ENCODE assay signal across 2 cellular contexts in genomic region chr19:35041548-35042055, GRCh38.
TF ChIP-seq lines count a peak whose summit lies in the region.

Gene HPN, plus strand, starts transcription at chr19:35041721. Its CDS starts 786 bp downstream, at chr19:35042507.

TF ChIP-seq in GM12878, 131 proteins besides CTCF, POLR2A, EP300 and RAD21 (continued from another document):
- no peak for TF ChIP-seq ZBTB40 (IDR thresholded peaks at IDR 0.05; ENCODE audit: borderline replicate concordance)
TF ChIP-seq in GM12878: peak in this region for 0.

TF ChIP-seq in HepG2, 621 proteins besides CTCF, POLR2A, EP300 and RAD21 (continued from another document and continues in another):
- TF ChIP-seq TFAP4 (IDR thresholded peaks at IDR 0.05; ENCODE audit: borderline replicate concordance, low read depth) (peak; percentile 40; the same call in 1 of the 2 replicates), ZFAT (CRISPR knock-in tag; conservative IDR thresholded peaks at IDR 0.05) (no peak), ARID3A (IDR thresholded peaks at IDR 0.05; ENCODE audit: low read depth, low read length) (no peak), POLR2G (IDR thresholded peaks at IDR 0.05; ENCODE audit: low read depth, low read length) (peak; percentile 76; the same call in 1 of the 2 replicates), ZNF784 (CRISPR knock-in tag; IDR thresholded peaks at IDR 0.05; ENCODE audit: borderline replicate concordance) (no peak), ZFX (CRISPR knock-in tag; IDR thresholded peaks at IDR 0.05; ENCODE audit: low read depth) (peak; percentile 84), ZFP36L1 (CRISPR knock-in tag; IDR thresholded peaks at IDR 0.05) (no peak), ZNF253 (CRISPR knock-in tag; IDR thresholded peaks at IDR 0.05; ENCODE audit: borderline replicate concordance) (0 out of 2 replicates have a peak, but pooled peaks have one; percentile 27), FUBP1 (CRISPR knock-in tag; IDR thresholded peaks at IDR 0.05; ENCODE audit: borderline replicate concordance) (no peak), NRL (CRISPR knock-in tag; IDR thresholded peaks at IDR 0.05; ENCODE audit: borderline replicate concordance) (no peak), HOXA7 (CRISPR knock-in tag; IDR thresholded peaks at IDR 0.05) (no peak), ZNF512 (CRISPR knock-in tag; IDR thresholded peaks at IDR 0.05) (no peak), CEBPG (CRISPR knock-in tag; IDR thresholded peaks at IDR 0.05) (0 out of 2 replicates have a peak, but pooled peaks have one; percentile 7), YEATS4 (CRISPR knock-in tag; IDR thresholded peaks at IDR 0.05; ENCODE audit: borderline replicate concordance) (0 out of 2 replicates have a peak, but pooled peaks have one; percentile 18), ZNF33A (CRISPR knock-in tag; IDR thresholded peaks at IDR 0.05; ENCODE audit: borderline replicate concordance) (no peak), ZNF333 (CRISPR knock-in tag; IDR thresholded peaks at IDR 0.05; ENCODE audit: borderline replicate concordance) (peak; percentile 29; the same call in 1 of the 2 replicates), CAMTA2 (CRISPR knock-in tag; IDR thresholded peaks at IDR 0.05; ENCODE audit: borderline replicate concordance) (0 out of 2 replicates have a peak, but pooled peaks have one; percentile 36), ATF7 (IDR thresholded peaks at IDR 0.05) (no peak), ATF7 (CRISPR knock-in tag; IDR thresholded peaks at IDR 0.05) (no peak; the same call in 1 of the 2 replicates), MAX (IDR thresholded peaks at IDR 0.05) (peak; percentile 67; the same call in 1 of the 2 replicates), POLR2AphosphoS5 (IDR thresholded peaks at IDR 0.05; ENCODE audit: low read depth, low read length) (peak; percentile 68), DR1 (CRISPR knock-in tag; IDR thresholded peaks at IDR 0.05) (no peak), ARNT2 (CRISPR knock-in tag; IDR thresholded peaks at IDR 0.05; ENCODE audit: low read depth) (no peak), HOXA3 (CRISPR knock-in tag; IDR thresholded peaks at IDR 0.05) (no peak), ZBTB7B (CRISPR knock-in tag; IDR thresholded peaks at IDR 0.05) (0 out of 2 replicates have a peak, but pooled peaks have one; percentile 1), ZNF343 (CRISPR knock-in tag; IDR thresholded peaks at IDR 0.05) (0 out of 2 replicates have a peak, but pooled peaks have one; percentile 16), TAF1 (CRISPR knock-in tag; IDR thresholded peaks at IDR 0.05) (peak; percentile 38; the same call in 1 of the 2 replicates), NONO (IDR thresholded peaks at IDR 0.05) (no peak), NONO (CRISPR knock-in tag; conservative IDR thresholded peaks at IDR 0.05) (0 out of 2 replicates have a peak, but pooled peaks have one; percentile 3), ZNF234 (CRISPR knock-in tag; conservative IDR thresholded peaks at IDR 0.05) (0 out of 2 replicates have a peak, but pooled peaks have one; percentile 24), PHF5A (CRISPR knock-in tag; IDR thresholded peaks at IDR 0.05; ENCODE audit: low read depth, unreplicated experiment) (no peak), ZC3H4 (CRISPR knock-in tag; IDR thresholded peaks at IDR 0.05; ENCODE audit: borderline replicate concordance) (0 out of 2 replicates have a peak, but pooled peaks have one; percentile 19), DZIP1 (CRISPR knock-in tag; IDR thresholded peaks at IDR 0.05) (0 out of 2 replicates have a peak, but pooled peaks have one; percentile 17), ZC3H13 (CRISPR knock-in tag; IDR thresholded peaks at IDR 0.05) (0 out of 2 replicates have a peak, but pooled peaks have one; percentile 64), NR2F6 (IDR thresholded peaks at IDR 0.05) (no peak), NR2F6 (CRISPR knock-in tag; IDR thresholded peaks at IDR 0.05) (0 out of 2 replicates have a peak, but pooled peaks have one; percentile 23), RFXANK (CRISPR knock-in tag; IDR thresholded peaks at IDR 0.05) (no peak), ZNF816 (CRISPR knock-in tag; IDR thresholded peaks at IDR 0.05; ENCODE audit: borderline replicate concordance) (0 out of 2 replicates have a peak, but pooled peaks have one; percentile 45), NR2C2 (CRISPR knock-in tag; IDR thresholded peaks at IDR 0.05; ENCODE audit: borderline replicate concordance) (no peak), HOXD1 (CRISPR knock-in tag; IDR thresholded peaks at IDR 0.05) (peak; percentile 38; the same call in 1 of the 2 replicates), ZNF883 (CRISPR knock-in tag; IDR thresholded peaks at IDR 0.05; ENCODE audit: not compliant biosample characterization) (no peak), ZNF383 (CRISPR knock-in tag; IDR thresholded peaks at IDR 0.05; ENCODE audit: borderline replicate concordance) (no peak), HINFP (CRISPR knock-in tag; IDR thresholded peaks at IDR 0.05; ENCODE audit: low read depth) (0 out of 2 replicates have a peak, but pooled peaks have one; percentile 2), SALL1 (CRISPR knock-in tag; IDR thresholded peaks at IDR 0.05) (0 out of 2 replicates have a peak, but pooled peaks have one; percentile 5), RNF219 (CRISPR knock-in tag; IDR thresholded peaks at IDR 0.05) (no peak), SKIL (CRISPR knock-in tag; IDR thresholded peaks at IDR 0.05; ENCODE audit: borderline replicate concordance) (peak; percentile 41; the same call in 1 of the 2 replicates), ZNF546 (CRISPR knock-in tag; conservative IDR thresholded peaks at IDR 0.05) (0 out of 2 replicates have a peak, but pooled peaks have one; percentile 22), ZFY (CRISPR knock-in tag; IDR thresholded peaks at IDR 0.05) (peak; percentile 67; the same call in 1 of the 2 replicates), SNRNP70 (IDR thresholded peaks at IDR 0.05; ENCODE audit: low read depth, low read length) (no peak), NFYC (CRISPR knock-in tag; IDR thresholded peaks at IDR 0.05) (peak; percentile 32; the same call in 1 of the 2 replicates)
